ENCODE assay signal across 8 cellular contexts in genomic region chrX:68827848-68828562, GRCh38. TPM values are rescaled to one million over a fixed set of nuclear protein-coding genes. Genes with fewer than 3 reads are reported as not detected.
DNase-seq lines count a peak whose midpoint lies in the region; ATAC-seq and TF ChIP-seq lines count a peak whose summit lies in the region.

No MANE protein-coding gene starts in this region.

- peak overlapping the region; percentile 94 for H3K27ac Mint-ChIP-seq in chondrocyte (ENCODE audit: unreplicated experiment)

- peaks cover 2% of the 10 kb centered on the region for H3K27me3 Mint-ChIP-seq in chondrocyte (ENCODE audit: low read depth)

- no peaks in the 10 kb centered on the region for H3K36me3 Mint-ChIP-seq in chondrocyte (ENCODE audit: low read depth)

- peak; percentile 32 for ATAC-seq in HG02610 (IDR thresholded peaks at IDR 0.05; ENCODE audit: unreplicated experiment)
- ATAC-seq in HG02981 (IDR thresholded peaks at IDR 0.05; ENCODE audit: unreplicated experiment) = no peak

- H3K4me1 Mint-ChIP-seq in chondrocyte (ENCODE audit: low read depth) = peaks cover 20% of the 10 kb centered on the region

- DNase-seq in DMS53 (lab: John Stamatoyannopoulos, UW) (peak; percentile 84), NCI-H2196 (lab: John Stamatoyannopoulos, UW; ENCODE audit: unreplicated experiment) (peak; percentile 67), chondrocyte (ENCODE audit: low spot score) (peak; percentile 76), kidney tubule cell (ENCODE audit: low spot score) (peak; percentile 79)
- peak; percentile 64 for DNase-seq in activated CD4-positive, alpha-beta T cell treated with anti-CD3 and anti-CD28 coated beads for 1 hour
- DNase-seq in stimulated activated CD4-positive, alpha-beta T cell treated with anti-CD3 and anti-CD28 coated beads, Interleukin-15, amount 100 ng/mL, for 24 hours = peak; percentile 81

- TF ChIP-seq CTCF in chondrocyte (IDR thresholded peaks at IDR 0.05) = peak; percentile 88

- no peaks in the 10 kb centered on the region for H3K9me3 Mint-ChIP-seq in chondrocyte (ENCODE audit: low read depth)

- H3K4me3 Mint-ChIP-seq in chondrocyte (ENCODE audit: unreplicated experiment) = peak overlapping the region; percentile 86

RNA-seq across cellular contexts. Expression of gene EFNB1, which starts 0.8 kb away (rescaled TPM):
- 14.4 to 33.4 TPM (median 32.9 TPM) in 3 replicates for total RNA-seq in chondrocyte
